Comparison of ENCODE assay signal across 8 cellular contexts in the genomic region with DNA sequence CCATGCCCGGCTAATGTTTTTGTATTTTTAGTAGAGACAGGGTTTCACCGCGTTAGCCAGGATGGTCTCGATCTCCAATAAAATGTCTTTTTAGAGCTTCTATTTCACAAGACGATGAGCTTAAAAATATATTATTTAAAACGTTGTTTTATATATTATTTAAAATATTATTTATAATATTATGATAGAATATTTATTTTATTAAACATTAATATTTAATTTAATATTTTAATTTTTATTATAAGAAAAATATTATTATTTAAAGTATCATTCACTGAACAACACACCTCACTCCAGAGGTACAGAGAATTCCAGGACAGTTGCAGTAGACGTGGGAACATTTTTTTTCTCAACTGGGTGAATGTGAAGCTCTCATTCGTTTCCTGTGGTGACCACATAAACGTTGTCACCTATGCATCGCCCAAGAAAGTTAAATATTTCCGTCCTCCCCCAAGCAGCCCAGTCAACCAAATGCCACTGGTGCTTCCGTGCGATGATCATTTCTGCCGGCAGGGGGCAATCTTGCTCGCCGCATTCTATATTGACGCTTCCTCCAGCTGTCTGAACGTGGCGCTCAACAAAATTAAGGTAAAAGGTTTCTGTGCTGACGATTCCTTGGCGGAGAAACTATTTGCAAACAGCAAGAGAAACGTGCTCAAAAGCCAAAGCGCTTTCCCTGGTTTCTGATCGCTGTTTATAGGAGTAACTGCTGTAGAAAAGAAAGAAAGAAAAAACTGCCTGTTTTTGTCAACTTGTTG. TPM values are rescaled to one million over a fixed set of nuclear protein-coding genes. Genes with fewer than 3 reads are reported as not detected.
A peak's percentile ranks its signal among the peaks of the same experiment; 100 is the strongest.
DNase-seq lines count a peak whose midpoint lies in the region; ATAC-seq and TF ChIP-seq lines count a peak whose summit lies in the region.

No MANE protein-coding gene starts in this region.

- no peak for TF ChIP-seq POLR2A in adrenal gland (IDR thresholded peaks at IDR 0.05)

- peak overlapping the region in 2 of 4 donors; percentile 10 to 32 for H3K4me3 ChIP-seq in adrenal gland

- no peak overlapping the region for H3K27ac ChIP-seq in adrenal gland

- ATAC-seq in left ventricle myocardium superior (peak; percentile 73), HG03457 (IDR thresholded peaks at IDR 0.05; ENCODE audit: unreplicated experiment) (no peak)

- H3K4me1 ChIP-seq in adrenal gland (replicated peaks in 1 of 2) = no peaks in the 10 kb centered on the region

- TF ChIP-seq CTCF in adrenal gland (IDR thresholded peaks at IDR 0.05) = peak; percentile 87 to 96 (median 90)

- 17 to 19% (median 17%) methylated on average over 24 of the region's 24 CpGs for WGBS in adrenal gland, 4 donors

- no peaks in the 10 kb centered on the region for H3K9me3 ChIP-seq in adrenal gland (replicated peaks in 1 of 3)

- no peaks in the 10 kb centered on the region for H3K36me3 ChIP-seq in adrenal gland (replicated peaks in 1 of 2)

- intact Hi-C loops in adrenal gland (cut with DNase I) = loop anchor here (5.0 to 10.0 kb wide), 2 partner anchors 151 to 318 kb away; no protein-coding TSS in a partner anchor
- intact Hi-C loops in left ventricle myocardium superior (cut with micrococcal nuclease) = no loop called here

- DNase-seq in G401 (ENCODE audit: low spot score) (peak; percentile 86), HCEC 1CT (peak; percentile 51), NAMALWA (ENCODE audit: low spot score) (peak; percentile 93), T follicular helper cell (ENCODE audit: low read depth) (peak; percentile 64), adrenal gland (peak; percentile 60 to 95 (median 86)), left ventricle myocardium superior (peak; percentile 91), renal cortical epithelial cell (ENCODE audit: low read depth) (peak; percentile 65)

- in situ Hi-C loops in G401 (cut with HindIII; ENCODE audit: low sequenced_read_pairs) = no loop called here

- H3K27me3 ChIP-seq in adrenal gland = no peaks in the 10 kb centered on the region

RNA-seq across cellular contexts. Expression of a gene that starts 41.7 kb away (rescaled TPM):
- not detected in 2 replicates for total RNA-seq in G401 (2014; rRNA removed; shearing (Covaris generic))
- total RNA-seq in adrenal gland (not detected), left ventricle myocardium superior (not detected), renal cortical epithelial cell (not detected in 2 replicates)
- not detected for polyA plus RNA-seq in adrenal gland

RNA-seq across cellular contexts. Expression of a gene that starts 55.8 kb away (rescaled TPM):
- total RNA-seq in G401 (2014; rRNA removed; shearing (Covaris generic)) = 9.9 and 10.8 TPM in 2 replicates
- 10 to 100 TPM in 6 of 8 donors, 1 to 10 TPM in 2; 7.6 to 20.2 (median 10.5) TPM for total RNA-seq in adrenal gland
- polyA plus RNA-seq in adrenal gland = 10 to 100 TPM in 1 of 3 donors, 1 to 10 TPM in 2; 8.6 to 18.9 (median 9.3) TPM
- 6.5 TPM for total RNA-seq in left ventricle myocardium superior
- 4.4 and 4.9 TPM in 2 replicates for total RNA-seq in renal cortical epithelial cell
